Comparison of ENCODE assay signal across 12 cellular contexts in genomic region chrX:70470850-70471289, GRCh38. TPM values are rescaled to one million over a fixed set of nuclear protein-coding genes. Genes with fewer than 3 reads are reported as not detected.
A peak's percentile ranks its signal among the peaks of the same experiment; 100 is the strongest.
DNase-seq lines count a peak whose midpoint lies in the region; ATAC-seq and TF ChIP-seq lines count a peak whose summit lies in the region.
"Had no signal": no experiment of that assay in that cellular context is flagged by ENCODE, and none has a peak within 500 bp of the region (broad histone marks: within the 10 kb centered on the region; RNA-seq: fewer than 3 reads in every experiment).

No MANE protein-coding gene starts in this region.

- H3K4me3 ChIP-seq in OCI-LY1 (ENCODE audit: low read depth, low read length, poor library complexity, severe bottlenecking): no peak overlapping the region

- H3K36me3 ChIP-seq in OCI-LY1 (ENCODE audit: insufficient read depth, low read length): no peaks in the 10 kb centered on the region
- H3K36me3 ChIP-seq: WERI-Rb-1 had no signal

- DNase-seq in natural killer cell (no peak), cerebellar cortex (ENCODE audit: low spot score) (no peak), mesothelial cell of epicardium (ENCODE audit: low spot score in 2 of 2, unreplicated experiment in 2 of 2) (no peak)
- DNase-seq in activated T-cell treated with anti-CD3 and anti-CD28 coated beads, Interleukin-2, amount 50 U/mL, for 48 hours: no peak
- DNase-seq: WERI-Rb-1 had no signal

- no peak overlapping the region for H3K4me3 Mint-ChIP-seq in natural killer cell
- no peak overlapping the region for H3K4me3 Mint-ChIP-seq in mesothelial cell of epicardium

- no peaks in the 10 kb centered on the region for H4K20me1 ChIP-seq in OCI-LY1 (ENCODE audit: insufficient read depth, low read length)

- H3K36me3 Mint-ChIP-seq in natural killer cell (no peaks in the 10 kb centered on the region), mesothelial cell of epicardium (peaks cover 19% of the 10 kb centered on the region)

- intact Hi-C loops in natural killer cell (cut with micrococcal nuclease): no loop called here

- no peak overlapping the region for H3K9ac ChIP-seq in OCI-LY1 (ENCODE audit: low read length)

- H3F3A ChIP-seq in OCI-LY1 (ENCODE audit: insufficient read depth, low read length): no peaks in the 10 kb centered on the region

- H3K27ac ChIP-seq in OCI-LY1 (ENCODE audit: low read depth, low read length, poor library complexity, severe bottlenecking): no peak overlapping the region
- H3K27ac ChIP-seq: WERI-Rb-1 had no signal

- TF ChIP-seq CTCF in OCI-LY1 (IDR thresholded peaks at IDR 0.05; ENCODE audit: low read length): no peak
- no peak for TF ChIP-seq CTCF in natural killer cell (IDR thresholded peaks at IDR 0.05)
- no peak for TF ChIP-seq CTCF in mesothelial cell of epicardium (IDR thresholded peaks at IDR 0.05; ENCODE audit: unreplicated experiment)

- H3K27me3 Mint-ChIP-seq in natural killer cell (ENCODE audit: low read depth in 2 of 2) (no peaks in the 10 kb centered on the region), mesothelial cell of epicardium (ENCODE audit: low read depth) (no peaks in the 10 kb centered on the region)

- no peaks in the 10 kb centered on the region for H3K27me3 ChIP-seq in OCI-LY1 (ENCODE audit: insufficient read depth, low read length)

- no peak overlapping the region for H2AFZ ChIP-seq in OCI-LY1 (ENCODE audit: low read length)

- no peak overlapping the region for H3K27ac Mint-ChIP-seq in natural killer cell
- H3K27ac Mint-ChIP-seq in mesothelial cell of epicardium: no peak overlapping the region
- H3K27ac Mint-ChIP-seq: activated naive CD4-positive, alpha-beta T cell treated with anti-CD3 and anti-CD28 coated beads, Interleukin-2, amount 50 U/mL, for 72 hours had no signal

- ATAC-seq in GM19035 (IDR thresholded peaks at IDR 0.05; ENCODE audit: unreplicated experiment): peak; percentile 65
- peak; percentile 52 for ATAC-seq in HG02870 (IDR thresholded peaks at IDR 0.05; ENCODE audit: unreplicated experiment)
- peak in 2 of 3 donors; percentile 18 to 46 for ATAC-seq in natural killer cell
- no peak for ATAC-seq in HG03097 (IDR thresholded peaks at IDR 0.05; ENCODE audit: low FRiP score, unreplicated experiment)

- H3K4me2 ChIP-seq in OCI-LY1 (ENCODE audit: low read length): peak overlapping the region; percentile 15; the same call in 1 of the 2 replicates

- H3K4me1 Mint-ChIP-seq in natural killer cell (peaks cover 6 to 19% of the 10 kb centered on the region in 2 donors), mesothelial cell of epicardium (no peaks in the 10 kb centered on the region)

- no peaks in the 10 kb centered on the region for H3K9me3 ChIP-seq in OCI-LY1 (ENCODE audit: low read length)

- no peaks in the 10 kb centered on the region for H3K79me2 ChIP-seq in OCI-LY1 (ENCODE audit: insufficient read depth, low read length)

- H3K4me1 ChIP-seq in OCI-LY1 (ENCODE audit: insufficient read depth, low read length, severe bottlenecking): peaks cover 8% of the 10 kb centered on the region

- no peaks in the 10 kb centered on the region for H3K9me3 Mint-ChIP-seq in natural killer cell
- peaks cover 28% of the 10 kb centered on the region for H3K9me3 Mint-ChIP-seq in mesothelial cell of epicardium
- H3K9me3 Mint-ChIP-seq: activated naive CD4-positive, alpha-beta T cell treated with anti-CD3 and anti-CD28 coated beads, Interleukin-2, amount 50 U/mL, for 72 hours had no signal

- H3K9me2 ChIP-seq in OCI-LY1 (ENCODE audit: low read depth, low read length): no peaks in the 10 kb centered on the region

RNA-seq across cellular contexts. Expression of gene DLG3, which starts 26.2 kb away (rescaled TPM):
- total RNA-seq in natural killer cell (10 to 100 TPM; 13.6 to 17.6 (median 15.9) TPM), mesothelial cell of epicardium (39.1 to 44.0 TPM (median 39.6 TPM) in 3 replicates)

RNA-seq across cellular contexts. Expression of gene GDPD2, which starts 47.8 kb away (rescaled TPM):
- total RNA-seq in natural killer cell (not detected), mesothelial cell of epicardium (0.29 to 0.36 TPM (median 0.31 TPM) in 3 replicates)
- total RNA-seq: epithelial cell of proximal tubule, pulmonary artery endothelial cell had no signal
